ENCODE assay signal across 16 cellular contexts in genomic region chr5:133265720-133266575, GRCh38.
A peak's percentile ranks its signal among the peaks of the same experiment; 100 is the strongest.
DNase-seq lines count a peak whose midpoint lies in the region; ATAC-seq, FAIRE-seq and TF ChIP-seq lines count a peak whose summit lies in the region.
"Had no signal": no experiment of that assay in that cellular context is flagged by ENCODE, and none has a peak within 500 bp of the region (broad histone marks: within the 10 kb centered on the region; RNA-seq: fewer than 3 reads in every experiment).

No MANE protein-coding gene starts in this region.

- H3K27me3 Mint-ChIP-seq in stimulated activated naive B cell treated with anti-CD40 and anti-IgM and Interleukin-4, amounts not matched to agents 10 μg/mL and 1 μg/mL and 100 μg/mL, for 72 hours, result peaks cover 4 to 26% of the 10 kb centered on the region in 2 donors

- H3K9ac ChIP-seq in GM12878 (ENCODE audit: control insufficient read depth, insufficient read depth, low read length), result no peak overlapping the region

- no TSS peak for BruUV-seq in GM12878 (replicated peaks; lab: Mats Ljungman, UMichigan)

- H3K4me1 ChIP-seq in GM12878 (ENCODE audit: control insufficient read depth, insufficient read depth, low read length) (peaks cover 6% of the 10 kb centered on the region; the same call in 1 of the 2 replicates), tibial artery (no peaks in the 10 kb centered on the region)

- H3K9me3 ChIP-seq in GM12878 (replicated peaks; ENCODE audit: control insufficient read depth, insufficient read depth, low read length) (no peaks in the 10 kb centered on the region), tibial artery (no peaks in the 10 kb centered on the region)
- H3K9me3 ChIP-seq: tibial nerve had no signal

- in situ Hi-C loops in GM12878 (cut with MboI), result no loop called here

- intact Hi-C loops in GM12878 (cut with micrococcal nuclease; ENCODE audit: unreplicated experiment) (no loop called here), tibial artery (cut with DNase I; ENCODE audit: low total_unique reads) (no loop called here)

- peak; percentile 10 for DNase-seq in NCI-H82 (lab: John Stamatoyannopoulos, UW)
- no peak for DNase-seq in NCI-H82 treated with DMSO at 0.1 percent for 48 hours (lab: John Stamatoyannopoulos, UW; ENCODE audit: unreplicated experiment)
- DNase-seq in GM12878 (ENCODE audit: low read depth, low spot score), result no peak
- DNase-seq in stimulated activated naive B cell treated with anti-CD40 and anti-IgM and Interleukin-4, amounts not matched to agents 10 μg/mL and 1 μg/mL and 100 μg/mL, for 72 hours, result peak; percentile 29
- no peak for DNase-seq in tibial artery
- DNase-seq: 8988T; activated CD4-positive, alpha-beta T cell treated with anti-CD3 and anti-CD28 coated beads for 4 hours; Calu3; NCI-H446 treated with DMSO at 0.1 percent for 48 hours; PC-9; T-helper 1 cell had no signal

- no peak overlapping the region for H3K4me2 ChIP-seq in GM12878 (ENCODE audit: control insufficient read depth, insufficient read depth)
- H3K4me2 ChIP-seq: PC-9 had no signal

- no peaks in the 10 kb centered on the region for H3K79me2 ChIP-seq in GM12878 (ENCODE audit: control insufficient read depth, insufficient read depth, low read length)

- H3K27me3 ChIP-seq in GM12878 (replicated peaks in 1 of 2; ENCODE audit: control insufficient read depth in 2 of 2, insufficient read depth in 2 of 2, low read length in 1 of 2) (no peaks in the 10 kb centered on the region), tibial artery (peaks cover 0 to 21% of the 10 kb centered on the region in 2 donors)
- H3K27me3 ChIP-seq: tibial nerve had no signal

- no peak for FAIRE-seq in GM12878 (lab: Jason Lieb, UNC)

- H3K27ac ChIP-seq in GM12878 (ENCODE audit: control insufficient read depth, insufficient read depth), result no peak overlapping the region
- H3K27ac ChIP-seq in tibial artery, result no peak overlapping the region
- H3K27ac ChIP-seq: PC-9, tibial nerve had no signal

- POLR2A ChIA-PET in GM12878 (lab: Charles Lee), result interaction anchor here (0.6 kb wide), 1 partner anchor 438 kb away, joined by 3 read pairs; no protein-coding TSS in a partner anchor

- no peaks in the 10 kb centered on the region for H3K36me3 Mint-ChIP-seq in stimulated activated naive B cell treated with anti-CD40 and anti-IgM and Interleukin-4, amounts not matched to agents 10 μg/mL and 1 μg/mL and 100 μg/mL, for 72 hours

- no peaks in the 10 kb centered on the region for H3K9me3 Mint-ChIP-seq in stimulated activated naive B cell treated with anti-CD40 and anti-IgM and Interleukin-4, amounts not matched to agents 10 μg/mL and 1 μg/mL and 100 μg/mL, for 72 hours
- H3K9me3 Mint-ChIP-seq: nephron had no signal

- TF ChIP-seq CTCF in GM12878 (IDR thresholded peaks at IDR 0.05 in 2 of 3, conservative IDR thresholded peaks at IDR 0.05 in 1 of 3; ENCODE audit: control insufficient read depth in 2 of 3, extremely low read depth in 1 of 3, insufficient read depth in 1 of 3, low read depth in 3 of 3, low read length in 3 of 3), result 0 out of 6 replicates have a peak, but pooled peaks of 1 of the 3 experiments have one; percentile 6
- no peak for TF ChIP-seq CTCF in tibial artery (IDR thresholded peaks at IDR 0.05)

- no peak for TF ChIP-seq RAD21 in GM12878 (IDR thresholded peaks at IDR 0.05; ENCODE audit: insufficient read depth, low read depth, low read length)

- H3K36me3 ChIP-seq in GM12878 (ENCODE audit: control insufficient read depth in 2 of 2, insufficient read depth in 2 of 2, low read length in 1 of 2) (no peaks in the 10 kb centered on the region), tibial artery (no peaks in the 10 kb centered on the region)
- H3K36me3 ChIP-seq: tibial nerve had no signal

- RAD21 ChIA-PET in GM12878 (lab: Charles Lee; ENCODE audit: unreplicated experiment), result interaction anchor here (0.6 to 1.5 kb wide), 5 partner anchors 23 to 303 kb away, joined by 3 to 6 read pairs (median 5); no protein-coding TSS in a partner anchor

- ATAC-seq in HG03045 (IDR thresholded peaks at IDR 0.05; ENCODE audit: unreplicated experiment), result peak; percentile 56
- ATAC-seq in GM12878, result peak; percentile 82
- ATAC-seq in stimulated activated naive B cell treated with anti-CD40 and anti-IgM and Interleukin-4, amounts not matched to agents 10 μg/mL and 1 μg/mL and 100 μg/mL, for 72 hours (replicated peaks), result peak; percentile 72 to 84
- no peak for ATAC-seq in GM19455 (IDR thresholded peaks at IDR 0.05; ENCODE audit: unreplicated experiment)
- no peak for ATAC-seq in GM18907 (IDR thresholded peaks at IDR 0.05; ENCODE audit: unreplicated experiment)

- peaks cover 10 to 31% of the 10 kb centered on the region in 2 donors for H3K4me1 Mint-ChIP-seq in stimulated activated naive B cell treated with anti-CD40 and anti-IgM and Interleukin-4, amounts not matched to agents 10 μg/mL and 1 μg/mL and 100 μg/mL, for 72 hours

- TF ChIP-seq EP300 in GM12878 (IDR thresholded peaks at IDR 0.05; ENCODE audit: borderline replicate concordance in 1 of 2, control insufficient read depth in 1 of 2, low read depth in 2 of 2, low read length in 2 of 2), result 0 out of 4 replicates have a peak, but pooled peaks of 1 of the 2 experiments have one; percentile 26

- WGBS in GM12878 (ENCODE audit: insufficient coverage, insufficient replicate concordance, low lambda C conversion rate, missing lambda C conversion rate), result 32% methylated on average over 19 of the region's 19 CpGs

- H3K4me3 Mint-ChIP-seq in stimulated activated naive B cell treated with anti-CD40 and anti-IgM and Interleukin-4, amounts not matched to agents 10 μg/mL and 1 μg/mL and 100 μg/mL, for 72 hours, result no peak overlapping the region
- H3K4me3 Mint-ChIP-seq: nephron had no signal

- CTCF ChIA-PET in GM12878 (lab: Yijun Ruan, JAX), result interaction anchor here (0.7 to 1.0 kb wide), 4 partner anchors 20 to 154 kb away, joined by 3 read pairs; no protein-coding TSS in a partner anchor

- SMC1A ChIA-PET in GM12878 (lab: Charles Lee; ENCODE audit: uncharacterized antibody, unreplicated experiment), result interaction anchor here (0.7 to 1.0 kb wide), 4 partner anchors 8 to 157 kb away, joined by 3 to 5 read pairs (median 4); no protein-coding TSS in a partner anchor

- H3K4me3 ChIP-seq in GM12878 (no peak overlapping the region), tibial artery (no peak overlapping the region)
- H3K4me3 ChIP-seq: PC-9, tibial nerve had no signal

- H4K20me1 ChIP-seq in GM12878 (ENCODE audit: control insufficient read depth, insufficient read depth), result no peaks in the 10 kb centered on the region

- no peak overlapping the region for H3K27ac Mint-ChIP-seq in stimulated activated naive B cell treated with anti-CD40 and anti-IgM and Interleukin-4, amounts not matched to agents 10 μg/mL and 1 μg/mL and 100 μg/mL, for 72 hours
- H3K27ac Mint-ChIP-seq: nephron had no signal

- H2AFZ ChIP-seq in GM12878 (ENCODE audit: control insufficient read depth, low read depth, low read length), result no peak overlapping the region
- H2AFZ ChIP-seq: PC-9 had no signal

- TF ChIP-seq POLR2A in GM12878 (IDR thresholded peaks at IDR 0.05; ENCODE audit: low read depth, low read length), result no peak

TF ChIP-seq in GM12878, 131 proteins besides CTCF, POLR2A, EP300 and RAD21 (continues in another document):
- TF ChIP-seq ZNF207 (IDR thresholded peaks at IDR 0.05; ENCODE audit: borderline replicate concordance) (no peak), NBN (IDR thresholded peaks at IDR 0.05) (0 out of 2 replicates have a peak, but pooled peaks have one; percentile 18), NR2C1 (IDR thresholded peaks at IDR 0.05) (no peak), SREBF2 (IDR thresholded peaks at IDR 0.05; ENCODE audit: low read length) (no peak), SMAD1 (IDR thresholded peaks at IDR 0.05; ENCODE audit: low read depth, partially characterized antibody) (no peak), NFXL1 (IDR thresholded peaks at IDR 0.05; ENCODE audit: borderline replicate concordance) (no peak), MTA2 (IDR thresholded peaks at IDR 0.05; ENCODE audit: low read depth) (peak; percentile 62; the same call in 1 of the 2 replicates), REST (IDR thresholded peaks at IDR 0.05; ENCODE audit: low read depth, low read length) (no peak), KAT2A (conservative IDR thresholded peaks at IDR 0.05; ENCODE audit: control insufficient read depth, low read depth, low read length) (no peak), TBL1XR1 (IDR thresholded peaks at IDR 0.05; ENCODE audit: low read depth, low read length) (no peak), CEBPB (IDR thresholded peaks at IDR 0.05; ENCODE audit: borderline replicate concordance in 1 of 2, low read depth in 2 of 2, low read length in 2 of 2) (no peak), RCOR1 (conservative IDR thresholded peaks at IDR 0.05; ENCODE audit: low read depth, low read length) (no peak), PML (IDR thresholded peaks at IDR 0.05; ENCODE audit: low read length) (no peak)

Comparison
In these comparisons a context has a peak if more than half of its experiments do, and no peak if none do; other contexts are left out.
1. DNase-seq: peak in NCI-H82 (single experiment) and stimulated activated naive B cell treated with anti-CD40 and anti-IgM and Interleukin-4, amounts not matched to agents 10 μg/mL and 1 μg/mL and 100 μg/mL, for 72 hours (single experiment); none in NCI-H82 treated with DMSO at 0.1 percent for 48 hours (single experiment), GM12878 (single experiment) and tibial artery (0 of 2).
2. ATAC-seq: peak in HG03045 (single experiment), GM12878 (single experiment) and stimulated activated naive B cell treated with anti-CD40 and anti-IgM and Interleukin-4, amounts not matched to agents 10 μg/mL and 1 μg/mL and 100 μg/mL, for 72 hours (2 of 2); none in GM19455 (single experiment) and GM18907 (single experiment).